In the genomic region with DNA sequence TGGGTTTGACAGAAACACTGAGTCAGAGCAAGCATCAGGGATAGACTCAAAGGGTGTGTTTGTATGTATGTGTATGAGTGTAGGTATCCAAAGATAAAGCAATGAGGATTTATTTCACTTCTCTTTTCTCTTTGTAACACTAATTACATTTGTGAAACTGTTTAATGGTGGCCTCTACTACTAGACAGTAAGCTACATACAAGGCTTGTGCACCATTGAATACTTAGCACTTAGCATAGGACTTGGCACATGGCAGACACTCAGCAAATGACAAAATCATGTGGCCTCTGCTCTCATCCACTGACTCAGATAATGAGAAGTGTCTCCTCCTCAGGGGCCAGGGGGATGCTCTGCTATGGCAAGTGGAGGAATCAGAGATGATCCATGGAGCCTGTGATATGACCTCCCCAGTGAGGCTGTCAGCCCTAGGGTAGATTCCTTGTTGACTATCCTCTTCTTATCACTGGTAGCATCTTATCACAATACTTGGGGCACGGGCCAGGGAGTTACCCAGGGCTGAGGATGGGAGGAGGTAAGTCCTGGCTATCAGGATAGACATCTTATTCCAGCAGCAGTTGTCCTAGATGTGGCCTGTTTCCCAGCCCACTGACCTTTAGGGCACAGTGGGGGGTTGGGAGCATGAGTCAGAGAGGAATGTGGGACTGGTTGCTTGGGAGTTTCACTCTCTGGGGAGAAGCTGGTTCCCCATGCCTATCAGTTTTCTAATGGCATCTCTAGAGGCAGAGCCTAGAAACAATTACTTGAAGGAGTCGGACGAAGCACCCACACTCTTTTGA, we compare ENCODE assay signal across 13 cellular contexts.
A peak's percentile ranks its signal among the peaks of the same experiment; 100 is the strongest.
DNase-seq lines count a peak whose midpoint lies in the region; ATAC-seq and TF ChIP-seq lines count a peak whose summit lies in the region.
"Had no signal": no experiment of that assay in that cellular context is flagged by ENCODE, and none has a peak within 500 bp of the region (broad histone marks: within the 10 kb centered on the region; RNA-seq: fewer than 3 reads in every experiment).

No MANE protein-coding gene starts in this region.

- H3K23ac ChIP-seq in H9 (ENCODE audit: insufficient read length, low read depth, low read length): no peak overlapping the region

- intact Hi-C loops in Panc1 (cut with micrococcal nuclease; ENCODE audit: unreplicated experiment): no loop called here

- no peak overlapping the region for H3K27ac Mint-ChIP-seq in H9
- no peak overlapping the region for H3K27ac Mint-ChIP-seq in stimulated activated memory B cell treated with anti-CD40 and anti-IgM and Interleukin-4, amounts not matched to agents 10 μg/mL and 1 μg/mL and 100 μg/mL, for 72 hours
- H3K27ac Mint-ChIP-seq: brain had no signal

- H3K14ac ChIP-seq in H9 (ENCODE audit: insufficient read depth, low read length): no peak overlapping the region

- H4K8ac ChIP-seq in H9 (replicated peaks; ENCODE audit: insufficient read length, low read depth, low read length): no peak overlapping the region

- in situ Hi-C loops in Panc1 (cut with HindIII; ENCODE audit: low pct_unique_long_range_greater_than_20kb, low sequenced_read_pairs): no loop called here

- no peaks in the 10 kb centered on the region for H3K79me1 ChIP-seq in H9 (ENCODE audit: insufficient read depth, low read depth, low read length, poor library complexity, severe bottlenecking)

- no peaks in the 10 kb centered on the region for H4K20me1 ChIP-seq in H9 (ENCODE audit: control insufficient read depth, insufficient read depth, insufficient read length)

- no peak overlapping the region for H3K27ac ChIP-seq in H9 (ENCODE audit: insufficient read length, low read depth, low read length)
- H3K27ac ChIP-seq in Panc1 (ENCODE audit: low read length): peak overlapping the region; percentile 49
- H3K27ac ChIP-seq: tibial artery had no signal

- H3K4me1 Mint-ChIP-seq in H9: peaks cover 6% of the 10 kb centered on the region in 2 experiments
- H3K4me1 Mint-ChIP-seq in stimulated activated memory B cell treated with anti-CD40 and anti-IgM and Interleukin-4, amounts not matched to agents 10 μg/mL and 1 μg/mL and 100 μg/mL, for 72 hours: no peaks in the 10 kb centered on the region

- no peak for TF ChIP-seq POLR2A in GM18505 (IDR thresholded peaks at IDR 0.05; ENCODE audit: borderline replicate concordance, extremely low read depth, insufficient read depth, insufficient read length)

- TF ChIP-seq CTCF in H9 (conservative IDR thresholded peaks at IDR 0.05) (no peak), Panc1 (IDR thresholded peaks at IDR 0.05) (no peak)

- no peak overlapping the region for H3K4me2 ChIP-seq in H9 (ENCODE audit: insufficient read depth, insufficient read length, low read length)

- H2BK12ac ChIP-seq in H9 (ENCODE audit: insufficient read length, low read depth, low read length): no peak overlapping the region

- H2BK5ac ChIP-seq in H9 (ENCODE audit: insufficient read length, low read length): no peak overlapping the region

- H3K9me3 ChIP-seq in H9 (ENCODE audit: control insufficient read depth, low read depth, low read length) (no peaks in the 10 kb centered on the region), Panc1 (ENCODE audit: control insufficient read depth, insufficient read depth, low read depth, low read length) (no peaks in the 10 kb centered on the region)
- H3K9me3 ChIP-seq: tibial artery had no signal

- no peaks in the 10 kb centered on the region for H3K9me3 Mint-ChIP-seq in H9
- no peaks in the 10 kb centered on the region for H3K9me3 Mint-ChIP-seq in stimulated activated memory B cell treated with anti-CD40 and anti-IgM and Interleukin-4, amounts not matched to agents 10 μg/mL and 1 μg/mL and 100 μg/mL, for 72 hours
- H3K9me3 Mint-ChIP-seq: brain had no signal

- no peak overlapping the region for H3K18ac ChIP-seq in H9 (ENCODE audit: insufficient read length, low read depth, low read length)

- no peak overlapping the region for H4K5ac ChIP-seq in H9 (ENCODE audit: insufficient read length, low read depth, low read length)

- no peak overlapping the region for H2BK120ac ChIP-seq in H9 (ENCODE audit: low read depth, low read length, poor library complexity, severe bottlenecking)

- H4K91ac ChIP-seq in H9 (ENCODE audit: insufficient read length, low read depth, low read length): no peak overlapping the region

- CTCF ChIA-PET in Panc1 (lab: Charles Lee): no interaction called here

- no peak overlapping the region for H2BK20ac ChIP-seq in H9 (ENCODE audit: low read depth, low read length, poor library complexity, severe bottlenecking)

- H2AFZ ChIP-seq in H9 (ENCODE audit: low read length): no peak overlapping the region

- POLR2A ChIA-PET in Panc1 (lab: Charles Lee): no interaction called here

- ATAC-seq in Panc1: peak; percentile 83
- peak; percentile 49 for ATAC-seq in stimulated activated memory B cell treated with anti-CD40 and anti-IgM and Interleukin-4, amounts not matched to agents 10 μg/mL and 1 μg/mL and 100 μg/mL, for 72 hours
- no peak for ATAC-seq in GM18511 (IDR thresholded peaks at IDR 0.05; ENCODE audit: unreplicated experiment)
- ATAC-seq in GM18505 (IDR thresholded peaks at IDR 0.05; ENCODE audit: unreplicated experiment): no peak
- ATAC-seq in HG02759 (IDR thresholded peaks at IDR 0.05; ENCODE audit: unreplicated experiment): no peak

- no peak overlapping the region for H3K4ac ChIP-seq in H9 (ENCODE audit: low read depth, low read length)

- H3K9ac ChIP-seq in H9 (ENCODE audit: extremely low read depth, insufficient read length, low read length): no peak overlapping the region

- no CpG with 5 or more reads among the region's 3 CpGs for WGBS in H9 (ENCODE audit: extremely low coverage, insufficient read length, low lambda C conversion rate)

- no peak overlapping the region for H3K4me3 ChIP-seq in Panc1 (ENCODE audit: low read depth in 2 of 2, low read length in 2 of 2)
- H3K4me3 ChIP-seq: tibial artery had no signal

- BruUV-seq in Panc1 (replicated peaks; lab: Mats Ljungman, UMichigan): no TSS peak

- H3K56ac ChIP-seq in H9 (ENCODE audit: insufficient read length, low read depth, low read length): no peak overlapping the region

- no peaks in the 10 kb centered on the region for H3K79me2 ChIP-seq in H9 (ENCODE audit: insufficient read depth, low read length)

- no peaks in the 10 kb centered on the region for H3K36me3 Mint-ChIP-seq in H9 (ENCODE audit: insufficient read depth in 1 of 3, low read depth in 3 of 3)
- no peaks in the 10 kb centered on the region for H3K36me3 Mint-ChIP-seq in stimulated activated memory B cell treated with anti-CD40 and anti-IgM and Interleukin-4, amounts not matched to agents 10 μg/mL and 1 μg/mL and 100 μg/mL, for 72 hours
- H3K36me3 Mint-ChIP-seq: brain had no signal

- H3K23me2 ChIP-seq in H9 (ENCODE audit: insufficient read length, low read depth, low read length, poor library complexity, severe bottlenecking): no peaks in the 10 kb centered on the region

- H3K4me3 Mint-ChIP-seq in H9: no peak overlapping the region
- no peak overlapping the region for H3K4me3 Mint-ChIP-seq in stimulated activated memory B cell treated with anti-CD40 and anti-IgM and Interleukin-4, amounts not matched to agents 10 μg/mL and 1 μg/mL and 100 μg/mL, for 72 hours
- H3K4me3 Mint-ChIP-seq: brain had no signal

- no peak overlapping the region for H2AK5ac ChIP-seq in H9 (ENCODE audit: insufficient read length, low read length)

- DNase-seq in H9 (peak; percentile 79), Panc1 (ENCODE audit: low read depth, low spot score) (no peak), foreskin melanocyte (peak; percentile 46), NCI-H524 treated with DMSO at 0.1 percent for 48 hours (lab: John Stamatoyannopoulos, UW) (no peak)
- DNase-seq: activated CD4-positive, alpha-beta T cell treated with anti-CD3 and anti-CD28 coated beads for 4 hours; NCI-H1417 treated with DMSO at 0.1 percent for 48 hours; NCI-H69; tibial artery had no signal

- no peaks in the 10 kb centered on the region for H3K36me3 ChIP-seq in Panc1 (ENCODE audit: control insufficient read depth, insufficient read depth, low read length)
- H3K36me3 ChIP-seq: tibial artery had no signal

- no peak overlapping the region for H3T11ph ChIP-seq in H9 (ENCODE audit: low read length)

- no peaks in the 10 kb centered on the region for H3K4me1 ChIP-seq in H9 (ENCODE audit: insufficient read depth, low read length)
- H3K4me1 ChIP-seq in Panc1 (ENCODE audit: control insufficient read depth, insufficient read depth, low read length): peaks cover 11% of the 10 kb centered on the region

- H2BK15ac ChIP-seq in H9 (ENCODE audit: low read depth, low read length): no peak overlapping the region

- peaks cover 19% of the 10 kb centered on the region for H3K27me3 Mint-ChIP-seq in H9 (ENCODE audit: low read depth)
- peaks cover 10% of the 10 kb centered on the region for H3K27me3 Mint-ChIP-seq in stimulated activated memory B cell treated with anti-CD40 and anti-IgM and Interleukin-4, amounts not matched to agents 10 μg/mL and 1 μg/mL and 100 μg/mL, for 72 hours

- H3K27me3 ChIP-seq in H9 (ENCODE audit: insufficient read depth, low read length) (no peaks in the 10 kb centered on the region), Panc1 (ENCODE audit: control insufficient read depth, insufficient read depth, low read length) (no peaks in the 10 kb centered on the region)

Comparison
In these comparisons a context has a peak if more than half of its experiments do, and no peak if none do; other contexts are left out.
1. DNase-seq: peak in H9 (single experiment) and foreskin melanocyte (single experiment); none in Panc1 (single experiment) and NCI-H524 treated with DMSO at 0.1 percent for 48 hours (single experiment).
2. ATAC-seq: peak in Panc1 (single experiment) and stimulated activated memory B cell treated with anti-CD40 and anti-IgM and Interleukin-4, amounts not matched to agents 10 μg/mL and 1 μg/mL and 100 μg/mL, for 72 hours (single experiment); none in GM18511 (single experiment), GM18505 (single experiment) and HG02759 (single experiment).